23 cellular contexts compared by ENCODE assay signal in genomic region chr2:83602753-83603152, GRCh38.
DNase-seq lines count a peak whose midpoint lies in the region; TF ChIP-seq lines count a peak whose summit lies in the region.
"Had no signal": no experiment of that assay in that cellular context is flagged by ENCODE, and none has a peak within 500 bp of the region (broad histone marks: within the 10 kb centered on the region; RNA-seq: fewer than 3 reads in every experiment).

No MANE protein-coding gene starts in this region.

- H3K36me3 ChIP-seq in liver (ENCODE audit: control insufficient read depth in 4 of 4, insufficient read depth in 3 of 4, low read depth in 1 of 4, low read length in 3 of 4), result no peaks in the 10 kb centered on the region
- H3K36me3 ChIP-seq: BLaER1 treated with 17β-estradiol and CSF1 and Interleukin-3, amounts not matched to agents 10 nM and 100 nM; gastrocnemius medialis; sigmoid colon; suprapubic skin had no signal

- H3K4me1 ChIP-seq in liver (ENCODE audit: control insufficient read depth in 4 of 4, insufficient read depth in 4 of 4, low read length in 3 of 4), result no peaks in the 10 kb centered on the region
- H3K4me1 ChIP-seq: BLaER1 treated with 17β-estradiol and CSF1 and Interleukin-3, amounts not matched to agents 10 nM and 100 nM; gastrocnemius medialis; parathyroid adenoma; sigmoid colon; suprapubic skin had no signal

- peak; percentile 65 to 82 for TF ChIP-seq RAD21 in liver (IDR thresholded peaks at IDR 0.05)

- no peak overlapping the region for H3K9ac ChIP-seq in liver (ENCODE audit: low read depth in 1 of 2, low read length in 2 of 2)
- H3K9ac ChIP-seq: BLaER1 treated with 17β-estradiol and CSF1 and Interleukin-3, amounts not matched to agents 10 nM and 100 nM; parathyroid adenoma had no signal

- in situ Hi-C loops in SK-MEL-5 (cut with HindIII; ENCODE audit: low pct_unique_long_range_greater_than_20kb, low sequenced_read_pairs), result no loop called here

- 88% methylated on average over 6 of the region's 6 CpGs for WGBS in liver

- H3K27ac ChIP-seq in liver (ENCODE audit: low read depth in 1 of 2, low read length in 2 of 2), result no peak overlapping the region
- H3K27ac ChIP-seq: BLaER1 treated with 17β-estradiol and CSF1 and Interleukin-3, amounts not matched to agents 10 nM and 100 nM; dorsolateral prefrontal cortex; gastrocnemius medialis; parathyroid adenoma; sigmoid colon; suprapubic skin had no signal

- no peaks in the 10 kb centered on the region for H3K27me3 ChIP-seq in liver (ENCODE audit: control insufficient read depth in 4 of 4, insufficient read depth in 4 of 4, low read length in 3 of 4)
- H3K27me3 ChIP-seq: BLaER1 treated with 17β-estradiol and CSF1 and Interleukin-3, amounts not matched to agents 10 nM and 100 nM; dorsolateral prefrontal cortex; gastrocnemius medialis; sigmoid colon; suprapubic skin had no signal

- TF ChIP-seq CTCF in liver (IDR thresholded peaks at IDR 0.05; ENCODE audit: low read depth, low read length, missing input control), result peak; percentile 27

- DNase-seq in NCI-H2171 treated with DMSO at 0.1 percent for 48 hours (lab: John Stamatoyannopoulos, UW) (peak; percentile 13), NCI-H2171 (lab: John Stamatoyannopoulos, UW) (no peak), HuH-7 (ENCODE audit: low spot score) (peak; percentile 32), SK-MEL-5 (ENCODE audit: low read depth, low spot score) (peak; percentile 63), Ammon's horn (ENCODE audit: low spot score) (no peak), activated gamma-delta T cell (lab: John Stamatoyannopoulos, UW) (no peak), SKM-1 treated with dmso at 0.1 percent for 144 hours (lab: John Stamatoyannopoulos, UW; ENCODE audit: unreplicated experiment) (no peak)
- DNase-seq: activated CD4-positive, CD25-positive, alpha-beta regulatory T cell treated with anti-CD3 and anti-CD28 coated beads, Interleukin-2, amount 50 U/mL, for 72 hours; Calu3; dorsolateral prefrontal cortex; erythroblast; gastrocnemius medialis; GF-D8; KG1; kidney glomerular epithelial cell; NCI-H1092; NCI-H2029 treated with DMSO at 0.1 percent for 48 hours; NCI-H524 treated with DMSO at 0.1 percent for 48 hours; sigmoid colon had no signal

- H3K9me3 ChIP-seq in liver (ENCODE audit: control insufficient read depth in 4 of 4, low read length in 3 of 4), result no peaks in the 10 kb centered on the region
- H3K9me3 ChIP-seq: gastrocnemius medialis, sigmoid colon, suprapubic skin had no signal

- no peak overlapping the region for H3K4me3 ChIP-seq in liver (ENCODE audit: low read depth in 1 of 3, low read length in 3 of 3)
- H3K4me3 ChIP-seq: BLaER1 treated with 17β-estradiol and CSF1 and Interleukin-3, amounts not matched to agents 10 nM and 100 nM; dorsolateral prefrontal cortex; gastrocnemius medialis; sigmoid colon; suprapubic skin had no signal

TF ChIP-seq in liver, 16 proteins besides CTCF, POLR2A, EP300 and RAD21:
- TF ChIP-seq MAX (IDR thresholded peaks at IDR 0.05), result no peak
- no peak for TF ChIP-seq JUND (IDR thresholded peaks at IDR 0.05)
- no peak for TF ChIP-seq FOXA2 (IDR thresholded peaks at IDR 0.05)
- TF ChIP-seq EGR1 (IDR thresholded peaks at IDR 0.05; ENCODE audit: low read depth in 2 of 2), result no peak
- TF ChIP-seq ATF3 (IDR thresholded peaks at IDR 0.05), result no peak
- TF ChIP-seq HNF4A (conservative IDR thresholded peaks at IDR 0.05), result no peak
- no peak for TF ChIP-seq REST (IDR thresholded peaks at IDR 0.05)
- no peak for TF ChIP-seq GABPA (IDR thresholded peaks at IDR 0.05 in 1 of 2, conservative IDR thresholded peaks at IDR 0.05 in 1 of 2)
- no peak for TF ChIP-seq SP1 (IDR thresholded peaks at IDR 0.05)
- TF ChIP-seq ZBTB33 (IDR thresholded peaks at IDR 0.05), result no peak
- TF ChIP-seq FOXA1 (IDR thresholded peaks at IDR 0.05), result no peak

Comparison
In these comparisons a context has a peak if more than half of its experiments do, and no peak if none do; other contexts are left out.
1. DNase-seq: peak in NCI-H2171 treated with DMSO at 0.1 percent for 48 hours (single experiment), HuH-7 (single experiment) and SK-MEL-5 (single experiment); none in NCI-H2171 (single experiment), Ammon's horn (single experiment), activated gamma-delta T cell (single experiment) and SKM-1 treated with dmso at 0.1 percent for 144 hours (single experiment).